Comparison of ENCODE assay signal across 11 cellular contexts in genomic region chr16:30562021-30562420, GRCh38. TPM values are rescaled to one million over a fixed set of nuclear protein-coding genes. Genes with fewer than 3 reads are reported as not detected.
DNase-seq lines count a peak whose midpoint lies in the region; ATAC-seq and TF ChIP-seq lines count a peak whose summit lies in the region.
"Had no signal": no experiment of that assay in that cellular context is flagged by ENCODE, and none has a peak within 500 bp of the region (broad histone marks: within the 10 kb centered on the region; RNA-seq: fewer than 3 reads in every experiment).

No MANE protein-coding gene starts in this region.

- no peaks in the 10 kb centered on the region for H3K27me3 ChIP-seq in breast epithelium
- no peaks in the 10 kb centered on the region for H3K27me3 ChIP-seq in mammary epithelial cell (ENCODE audit: insufficient read depth, low read length)
- H3K27me3 ChIP-seq in lower lobe of right lung (ENCODE audit: low read depth), result no peaks in the 10 kb centered on the region
- H3K27me3 ChIP-seq in tibial artery, result no peaks in the 10 kb centered on the region
- no peaks in the 10 kb centered on the region for H3K27me3 ChIP-seq in PC-3 (ENCODE audit: low read length)
- H3K27me3 ChIP-seq: MG63 had no signal

- H3K4me3 ChIP-seq in breast epithelium (peak overlapping the region; percentile 43 to 67 (median 61)), mammary epithelial cell (replicated peaks in 1 of 3; ENCODE audit: insufficient read depth in 1 of 3, low read depth in 2 of 3, low read length in 3 of 3) (no peak overlapping the region), lower lobe of right lung (peak overlapping the region; percentile 59), tibial artery (peak overlapping the region; percentile 45 to 46), PC-3 (ENCODE audit: low read length) (no peak overlapping the region)

- H3K4me2 ChIP-seq in mammary epithelial cell (ENCODE audit: insufficient read depth, low read depth, low read length) (no peak overlapping the region), PC-3 (ENCODE audit: low read length) (no peak overlapping the region)

- in situ Hi-C loops in mammary epithelial cell (cut with MboI; ENCODE audit: low sequenced_read_pairs in 2 of 2), result no loop called here

- TF ChIP-seq POLR2A in breast epithelium (IDR thresholded peaks at IDR 0.05), result no peak

- no peaks in the 10 kb centered on the region for H3K27me3 Mint-ChIP-seq in activated CD8-positive, alpha-beta T cell treated with anti-CD3 and anti-CD28 coated beads for 36 hours

- no peaks in the 10 kb centered on the region for H4K20me1 ChIP-seq in mammary epithelial cell (ENCODE audit: insufficient read depth, low read length)
- H4K20me1 ChIP-seq in PC-3 (ENCODE audit: low read length), result no peaks in the 10 kb centered on the region

- no peaks in the 10 kb centered on the region for H3F3A ChIP-seq in PC-3 (ENCODE audit: low read length, unreplicated experiment)

- TF ChIP-seq CTCF in breast epithelium (IDR thresholded peaks at IDR 0.05) (no peak), mammary epithelial cell (conservative IDR thresholded peaks at IDR 0.05 in 1 of 2, IDR thresholded peaks at IDR 0.05 in 1 of 2; ENCODE audit: extremely low read depth in 1 of 2, insufficient read depth in 1 of 2, low read depth in 1 of 2, low read length in 2 of 2) (no peak), lower lobe of right lung (IDR thresholded peaks at IDR 0.05) (no peak), tibial artery (IDR thresholded peaks at IDR 0.05) (no peak), PC-3 (conservative IDR thresholded peaks at IDR 0.05; ENCODE audit: low read depth, low read length) (no peak)
- TF ChIP-seq CTCF in activated CD8-positive, alpha-beta T cell treated with anti-CD3 and anti-CD28 coated beads for 36 hours (IDR thresholded peaks at IDR 0.05), result no peak

- H3K27ac ChIP-seq in breast epithelium (peak overlapping the region in 1 of 2 donors; percentile 61), mammary epithelial cell (ENCODE audit: insufficient read depth, low read depth, low read length) (no peak overlapping the region), lower lobe of right lung (peak overlapping the region; percentile 85), tibial artery (peak overlapping the region in 1 of 2 donors; percentile 60), PC-3 (ENCODE audit: low read length) (no peak overlapping the region)

- H2AFZ ChIP-seq in mammary epithelial cell (ENCODE audit: low read depth, low read length) (no peak overlapping the region), PC-3 (ENCODE audit: low read length) (no peak overlapping the region)

- H3K4me3 Mint-ChIP-seq in activated CD8-positive, alpha-beta T cell treated with anti-CD3 and anti-CD28 coated beads for 36 hours, result peak overlapping the region; percentile 76

- H3K4me1 ChIP-seq in breast epithelium, result no peaks in the 10 kb centered on the region
- peaks cover 9% of the 10 kb centered on the region for H3K4me1 ChIP-seq in mammary epithelial cell (ENCODE audit: insufficient read depth, low read length)
- peaks cover 19% of the 10 kb centered on the region for H3K4me1 ChIP-seq in lower lobe of right lung
- peaks cover 0 to 19% (median 10%) of the 10 kb centered on the region in 4 donors for H3K4me1 ChIP-seq in tibial artery
- H3K4me1 ChIP-seq in PC-3 (ENCODE audit: insufficient read depth, low read length), result peaks cover 4% of the 10 kb centered on the region

- POLR2A ChIA-PET in activated CD8-positive, alpha-beta T cell treated with anti-CD3 and anti-CD28 coated beads for 36 hours (lab: Charles Lee), result interaction anchor here (0.7 to 2.2 kb wide), 8 partner anchors 10 to 190 kb away, joined by 3 to 19 read pairs (median 4); partner anchors contain the start of gene ZNF747
- POLR2A ChIA-PET in PC-3 (lab: Charles Lee; ENCODE audit: unreplicated experiment), result no interaction called here

- H3K79me2 ChIP-seq in mammary epithelial cell (ENCODE audit: insufficient read depth, low read length) (peaks cover 10% of the 10 kb centered on the region), PC-3 (ENCODE audit: low read length) (peaks cover 11% of the 10 kb centered on the region)

- H3K36me3 ChIP-seq in breast epithelium (no peaks in the 10 kb centered on the region), mammary epithelial cell (ENCODE audit: insufficient read depth, low read length) (no peaks in the 10 kb centered on the region), lower lobe of right lung (no peaks in the 10 kb centered on the region), tibial artery (no peaks in the 10 kb centered on the region), PC-3 (ENCODE audit: low read depth, low read length) (no peaks in the 10 kb centered on the region)
- H3K36me3 ChIP-seq: MG63 had no signal

- WGBS in mammary epithelial cell (ENCODE audit: low coverage, missing lambda C conversion rate), result 93% methylated on average over 7 of the region's 14 CpGs

- no peaks in the 10 kb centered on the region for H3K9me3 Mint-ChIP-seq in activated CD8-positive, alpha-beta T cell treated with anti-CD3 and anti-CD28 coated beads for 36 hours

- dilution Hi-C loops in mammary epithelial cell (cut with HindIII; ENCODE audit: low sequenced_read_pairs), result no loop called here

- no peaks in the 10 kb centered on the region for H3K9me2 ChIP-seq in PC-3 (replicated peaks; ENCODE audit: low read length)

- no peaks in the 10 kb centered on the region for H3K9me3 ChIP-seq in breast epithelium
- H3K9me3 ChIP-seq in mammary epithelial cell (replicated peaks; ENCODE audit: insufficient read depth, low read length), result no peaks in the 10 kb centered on the region
- H3K9me3 ChIP-seq in lower lobe of right lung, result no peaks in the 10 kb centered on the region
- H3K9me3 ChIP-seq in tibial artery, result no peaks in the 10 kb centered on the region
- no peaks in the 10 kb centered on the region for H3K9me3 ChIP-seq in PC-3 (ENCODE audit: low read length)
- H3K9me3 ChIP-seq: MG63 had no signal

- H3K4me1 Mint-ChIP-seq in activated CD8-positive, alpha-beta T cell treated with anti-CD3 and anti-CD28 coated beads for 36 hours (ENCODE audit: low read depth), result peaks cover 22% of the 10 kb centered on the region

- no peak for ATAC-seq in activated CD8-positive, alpha-beta T cell treated with anti-CD3 and anti-CD28 coated beads for 36 hours
- no peak for ATAC-seq in lower lobe of right lung
- no peak for ATAC-seq in PC-3
- no peak for ATAC-seq in HG02840 (IDR thresholded peaks at IDR 0.05; ENCODE audit: low FRiP score, unreplicated experiment)

- intact Hi-C loops in breast epithelium (cut with DNase I; ENCODE audit: low total_unique reads) (no loop called here), mammary epithelial cell (cut with micrococcal nuclease) (no loop called here), lower lobe of right lung (cut with DNase I) (no loop called here), tibial artery (cut with DNase I; ENCODE audit: low total_unique reads) (no loop called here), PC-3 (cut with micrococcal nuclease) (no loop called here)
- intact Hi-C loops in activated CD8-positive, alpha-beta T cell treated with anti-CD3 and anti-CD28 coated beads for 36 hours (cut with micrococcal nuclease), result no loop called here

- H3K27ac Mint-ChIP-seq in activated CD8-positive, alpha-beta T cell treated with anti-CD3 and anti-CD28 coated beads for 36 hours, result peak overlapping the region; percentile 81

- DNase-seq in breast epithelium (ENCODE audit: low spot score in 2 of 2) (no peak), mammary epithelial cell (no peak), lower lobe of right lung (no peak), tibial artery (no peak), PC-3 (no peak), occipital lobe (lab: John Stamatoyannopoulos, UW) (no peak)
- no peak for DNase-seq in activated CD8-positive, alpha-beta T cell treated with anti-CD3 and anti-CD28 coated beads for 36 hours
- DNase-seq: NCI-H2227 treated with DMSO at 0.1 percent for 48 hours, SHP77 had no signal

- H3K9ac ChIP-seq in mammary epithelial cell (ENCODE audit: insufficient read depth, low read length) (no peak overlapping the region), PC-3 (ENCODE audit: low read length) (no peak overlapping the region)

- peaks cover 5% of the 10 kb centered on the region for H3K36me3 Mint-ChIP-seq in activated CD8-positive, alpha-beta T cell treated with anti-CD3 and anti-CD28 coated beads for 36 hours (ENCODE audit: low read depth)

- no TSS peak for BruUV-seq in mammary epithelial cell (replicated peaks; lab: Mats Ljungman, UMichigan)
- BruUV-seq in PC-3 (replicated peaks; lab: Mats Ljungman, UMichigan), result no TSS peak

- CTCF ChIA-PET in mammary epithelial cell (lab: Charles Lee; ENCODE audit: low non-redundant PET), result interaction anchor here (0.7 kb wide), 1 partner anchor 17 kb away, joined by 3 read pairs; no protein-coding TSS in a partner anchor
- CTCF ChIA-PET in activated CD8-positive, alpha-beta T cell treated with anti-CD3 and anti-CD28 coated beads for 36 hours (lab: Charles Lee), result interaction anchor here (2.4 kb wide), 1 partner anchor 67 kb away, joined by 6 read pairs; no protein-coding TSS in a partner anchor
- CTCF ChIA-PET in PC-3 (lab: Charles Lee), result no interaction called here

RNA-seq across cellular contexts. Expression of gene ZNF764, which starts 3.8 kb away (rescaled TPM):
- total RNA-seq in breast epithelium (1 to 10 TPM; 4.0 to 8.2 (median 7.5) TPM), mammary epithelial cell (1 to 10 TPM; 5.5 to 6.6 TPM), lower lobe of right lung (8.4 TPM), PC-3 (2014; rRNA removed) (8.1 and 12.8 TPM in 2 replicates), occipital lobe (6.9 TPM)
- 2.8 TPM for polyA plus RNA-seq in mammary epithelial cell
- not detected for polyA minus RNA-seq in mammary epithelial cell
- 10 to 100 TPM in 1 of 2 experiments, 1 to 10 TPM in 1; 9.7 to 10.4 TPM for total RNA-seq in activated CD8-positive, alpha-beta T cell treated with anti-CD3 and anti-CD28 coated beads for 36 hours

RNA-seq across cellular contexts. Expression of gene ZNF688, which starts 9.5 kb away (rescaled TPM):
- total RNA-seq in breast epithelium (10 to 100 TPM; 17.4 to 18.4 (median 18.4) TPM), mammary epithelial cell (10 to 100 TPM in 1 of 2 donors, 1 to 10 TPM in 1; 6.2 to 10.6 TPM), lower lobe of right lung (13.5 TPM), PC-3 (2014; rRNA removed) (5.5 and 14.3 TPM in 2 replicates), occipital lobe (5.9 TPM)
- polyA plus RNA-seq in mammary epithelial cell, result 3.4 TPM
- 9.4 TPM for polyA minus RNA-seq in mammary epithelial cell
- total RNA-seq in activated CD8-positive, alpha-beta T cell treated with anti-CD3 and anti-CD28 coated beads for 36 hours, result 1 to 10 TPM; 4.7 to 5.5 TPM

RNA-seq across cellular contexts. Expression of gene ZNF785, which starts 23.5 kb away (rescaled TPM):
- 10 to 100 TPM in 2 of 3 donors, 1 to 10 TPM in 1; 6.7 to 14.4 (median 12.0) TPM for total RNA-seq in breast epithelium
- 1 to 10 TPM; 7.6 to 8.0 TPM for total RNA-seq in mammary epithelial cell
- 3.2 TPM for polyA plus RNA-seq in mammary epithelial cell
- polyA minus RNA-seq in mammary epithelial cell, result 6.5 TPM
- 10 to 100 TPM in 1 of 2 experiments, 1 to 10 TPM in 1; 8.8 to 10.3 TPM for total RNA-seq in activated CD8-positive, alpha-beta T cell treated with anti-CD3 and anti-CD28 coated beads for 36 hours
- 16.2 TPM for total RNA-seq in lower lobe of right lung
- 4.9 and 5.0 TPM in 2 replicates for total RNA-seq in PC-3 (2014; rRNA removed)
- 16.1 TPM for total RNA-seq in occipital lobe

RNA-seq across cellular contexts. Expression of gene ZNF747, which starts 27.4 kb away (rescaled TPM):
- total RNA-seq in breast epithelium, result 10 to 100 TPM; 10.7 to 14.7 (median 13.2) TPM
- 10 to 100 TPM in 1 of 2 donors, 1 to 10 TPM in 1; 6.7 to 11.0 TPM for total RNA-seq in mammary epithelial cell
- polyA plus RNA-seq in mammary epithelial cell, result 4.8 TPM
- polyA minus RNA-seq in mammary epithelial cell, result 6.8 TPM
- total RNA-seq in activated CD8-positive, alpha-beta T cell treated with anti-CD3 and anti-CD28 coated beads for 36 hours, result 1 to 10 TPM; 6.7 to 7.9 TPM
- total RNA-seq in lower lobe of right lung, result 9.3 TPM
- 7.9 and 8.9 TPM in 2 replicates for total RNA-seq in PC-3 (2014; rRNA removed)
- total RNA-seq in occipital lobe, result 12.6 TPM

RNA-seq across cellular contexts. Expression of gene ZNF768, which starts 35.7 kb away (rescaled TPM):
- 10 to 100 TPM; 23.3 to 33.2 (median 29.8) TPM for total RNA-seq in breast epithelium
- 10 to 100 TPM; 30.5 to 40.7 TPM for total RNA-seq in mammary epithelial cell
- polyA plus RNA-seq in mammary epithelial cell, result 18.5 TPM
- 13.4 TPM for polyA minus RNA-seq in mammary epithelial cell
- 1 to 10 TPM; 8.3 to 9.2 TPM for total RNA-seq in activated CD8-positive, alpha-beta T cell treated with anti-CD3 and anti-CD28 coated beads for 36 hours
- 24.9 TPM for total RNA-seq in lower lobe of right lung
- 31.2 and 46.7 TPM in 2 replicates for total RNA-seq in PC-3 (2014; rRNA removed)
- 28.4 TPM for total RNA-seq in occipital lobe

Comparison
In these comparisons a context has a peak if more than half of its experiments do, and no peak if none do; other contexts are left out.
1. H3K4me3 ChIP-seq: peak in breast epithelium (3 of 3), lower lobe of right lung (single experiment) and tibial artery (2 of 2); none in mammary epithelial cell (0 of 3) and PC-3 (single experiment).